Comparison of ENCODE assay signal across 20 cellular contexts in genomic region chr6:22079788-22080187, GRCh38.
DNase-seq lines count a peak whose midpoint lies in the region; ATAC-seq and TF ChIP-seq lines count a peak whose summit lies in the region.
"Had no signal": no experiment of that assay in that cellular context is flagged by ENCODE, and none has a peak within 500 bp of the region (broad histone marks: within the 10 kb centered on the region; RNA-seq: fewer than 3 reads in every experiment).

No MANE protein-coding gene starts in this region.

- intact Hi-C loops in left lung (cut with DNase I) = no loop called here
- intact Hi-C loops in transverse colon (cut with DNase I; ENCODE audit: low total_unique reads) = no loop called here

- DNase-seq in AG04450 (ENCODE audit: low read depth, low spot score) (peak; percentile 56), HS-5 (ENCODE audit: low read depth) (peak; percentile 69), coronary artery (ENCODE audit: low spot score) (no peak), right atrium auricular region (ENCODE audit: low spot score) (peak; percentile 67), NCI-H748 (lab: John Stamatoyannopoulos, UW; ENCODE audit: unreplicated experiment) (no peak), left lung (no peak), transverse colon (no peak)
- DNase-seq: activated CD8-positive, alpha-beta T cell treated with anti-CD3 and anti-CD28 coated beads for 36 hours; activated naive CD4-positive, alpha-beta T cell treated with anti-CD3 and anti-CD28 coated beads, Interleukin-2, amount 10 ng/mL, durations not matched to agents 7 days and 5 days; activated T-cell treated with anti-CD3 and anti-CD28 coated beads, Interleukin-2, amount 50 U/mL, for 4 hours; CD4-positive, alpha-beta memory T cell; dorsolateral prefrontal cortex; erythroblast; H9; heart right ventricle; NCI-H2081 treated with DMSO at 0.1 percent for 48 hours; NCI-H524; SHP77 had no signal

- 62 to 82% methylated on average over 5 of the region's 5 CpGs for WGBS in transverse colon (ENCODE audit: low coverage in 1 of 2), 2 donors

- H3K4me3 ChIP-seq in AG04450 (ENCODE audit: low read depth, low read length) (no peak overlapping the region), coronary artery (no peak overlapping the region), right atrium auricular region (no peak overlapping the region), left lung (no peak overlapping the region), transverse colon (no peak overlapping the region)
- H3K4me3 ChIP-seq: A549, dorsolateral prefrontal cortex, heart right ventricle had no signal

- no peak for TF ChIP-seq POLR2A in transverse colon (IDR thresholded peaks at IDR 0.05)

- CTCF ChIA-PET in AG04450 (lab: Charles Lee) = interaction anchor here (0.6 kb wide), 1 partner anchor 491 kb away, joined by 7 read pairs; no protein-coding TSS in a partner anchor

- no peaks in the 10 kb centered on the region for H3K36me3 ChIP-seq in right atrium auricular region
- H3K36me3 ChIP-seq in left lung = no peaks in the 10 kb centered on the region
- H3K36me3 ChIP-seq in transverse colon = no peaks in the 10 kb centered on the region
- H3K36me3 ChIP-seq: heart right ventricle had no signal

- no peak overlapping the region for H3K27ac ChIP-seq in AG04450 (ENCODE audit: low read depth, low read length)
- peak overlapping the region; percentile 14 to 18 for H3K27ac ChIP-seq in coronary artery
- no peak overlapping the region for H3K27ac ChIP-seq in right atrium auricular region
- H3K27ac ChIP-seq in left lung = no peak overlapping the region
- H3K27ac ChIP-seq in transverse colon = no peak overlapping the region
- H3K27ac ChIP-seq: dorsolateral prefrontal cortex, heart right ventricle had no signal

- no peaks in the 10 kb centered on the region for H3K9me3 ChIP-seq in AG04450 (ENCODE audit: control insufficient read depth, insufficient read depth, low read length)
- H3K9me3 ChIP-seq in right atrium auricular region = no peaks in the 10 kb centered on the region
- H3K9me3 ChIP-seq in left lung = no peaks in the 10 kb centered on the region
- H3K9me3 ChIP-seq in transverse colon = no peaks in the 10 kb centered on the region
- H3K9me3 ChIP-seq: A549 had no signal

- POLR2A ChIA-PET in AG04450 (lab: Yijun Ruan, JAX) = no interaction called here

- no peaks in the 10 kb centered on the region for H3K4me1 ChIP-seq in right atrium auricular region
- H3K4me1 ChIP-seq in left lung = no peaks in the 10 kb centered on the region
- peaks cover 0 to 9% (median 4%) of the 10 kb centered on the region in 4 donors for H3K4me1 ChIP-seq in transverse colon
- H3K4me1 ChIP-seq: heart right ventricle had no signal

- TF ChIP-seq CTCF in AG04450 (IDR thresholded peaks at IDR 0.05; ENCODE audit: low read depth, low read length) (no peak), coronary artery (IDR thresholded peaks at IDR 0.05) (no peak), right atrium auricular region (IDR thresholded peaks at IDR 0.05) (no peak), left lung (IDR thresholded peaks at IDR 0.05) (no peak), transverse colon (IDR thresholded peaks at IDR 0.05) (no peak)

- in situ Hi-C loops in transverse colon (cut with MboI; ENCODE audit: low pct_ligation_motif_present in 1 of 4, low pct_unique_long_range_greater_than_20kb in 1 of 4, low sequenced_read_pairs in 3 of 4) = no loop called here

- H3K27me3 ChIP-seq in AG04450 (ENCODE audit: control insufficient read depth, insufficient read depth, low read length) (no peaks in the 10 kb centered on the region), right atrium auricular region (no peaks in the 10 kb centered on the region), left lung (no peaks in the 10 kb centered on the region), transverse colon (no peaks in the 10 kb centered on the region)
- H3K27me3 ChIP-seq: dorsolateral prefrontal cortex, heart right ventricle had no signal

- ATAC-seq in GM19463 (IDR thresholded peaks at IDR 0.05; ENCODE audit: unreplicated experiment) (no peak), left lung (no peak)
- ATAC-seq: A549; activated CD8-positive, alpha-beta T cell treated with anti-CD3 and anti-CD28 coated beads for 36 hours; activated T-cell treated with anti-CD3 and anti-CD28 coated beads, Interleukin-2, amount 50 U/mL, for 4 hours had no signal

- no peak for TF ChIP-seq EP300 in transverse colon (IDR thresholded peaks at IDR 0.05; ENCODE audit: low read depth)

Comparison
In these comparisons a context has a peak if more than half of its experiments do, and no peak if none do; other contexts are left out.
1. DNase-seq: peak in AG04450 (single experiment), HS-5 (single experiment) and right atrium auricular region (single experiment); none in coronary artery (single experiment), NCI-H748 (single experiment), left lung (0 of 2) and transverse colon (single experiment).
2. H3K27ac ChIP-seq: peak in coronary artery (2 of 2); none in AG04450 (single experiment), right atrium auricular region (0 of 2), left lung (0 of 2) and transverse colon (0 of 4).